In the genomic region with DNA sequence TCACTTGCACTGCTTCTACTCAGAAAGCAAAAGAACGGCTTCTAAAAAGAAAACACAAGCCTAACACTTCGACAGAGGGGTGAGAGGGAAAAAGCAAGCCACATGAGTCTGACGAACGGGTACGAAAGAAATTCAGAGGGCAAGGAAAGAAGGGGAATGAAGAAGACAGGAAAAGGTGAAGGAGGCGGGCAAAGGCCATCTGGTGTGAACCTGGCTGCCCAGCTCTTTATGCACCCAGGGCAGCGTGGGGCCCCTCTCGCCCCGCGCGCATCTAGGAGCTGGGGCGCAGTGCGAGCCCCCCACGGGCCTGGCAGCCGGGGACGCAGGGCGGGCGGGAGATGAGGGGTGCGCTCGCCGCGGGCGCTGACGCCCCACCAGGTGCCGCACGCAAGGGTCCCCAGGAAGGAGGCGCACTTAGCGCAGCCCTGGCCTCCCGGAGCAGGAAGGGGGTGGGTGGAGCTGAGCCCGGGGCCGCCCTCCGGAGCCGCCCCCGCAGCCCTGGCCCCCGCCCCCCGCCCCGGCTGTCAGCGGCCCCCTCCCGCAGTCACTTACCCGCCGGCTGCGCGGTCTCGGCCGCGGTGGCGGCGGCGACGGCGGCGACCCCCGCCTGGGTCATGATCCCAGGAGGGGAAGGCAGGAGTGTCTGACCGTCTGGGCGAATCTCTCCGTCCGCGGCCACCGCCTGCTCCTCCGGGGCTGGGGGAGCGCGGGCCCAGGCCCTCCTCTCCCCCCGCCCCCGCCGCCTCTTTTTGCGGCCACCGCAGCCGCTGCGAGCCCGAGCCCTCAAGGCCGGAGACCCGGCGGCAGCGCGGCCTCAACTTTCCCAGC, we compare ENCODE assay signal across 7 cellular contexts. TPM values are rescaled to one million over a fixed set of nuclear protein-coding genes. Genes with fewer than 3 reads are reported as not detected.
DNase-seq lines count a peak whose midpoint lies in the region; ATAC-seq and TF ChIP-seq lines count a peak whose summit lies in the region.

Gene USF3, minus strand, starts transcription at position 825 of the 828 bp plus-strand sequence. CDS start 21,764 bp downstream, outside the sequence.

- 0 to 1% methylated on average over 13 to 33 of the region's 75 CpGs for WGBS in body of pancreas, 2 donors
- 1% methylated on average over 27 of the region's 75 CpGs for WGBS in smooth muscle cell (ENCODE audit: low lambda C conversion rate)

- H3K4me1 ChIP-seq in body of pancreas (peaks cover 48% of the 10 kb centered on the region), smooth muscle cell (ENCODE audit: low read depth) (peaks cover 17% of the 10 kb centered on the region)

- H2AFZ ChIP-seq in smooth muscle cell (ENCODE audit: low read depth): peak within 1 kb of the TSS; percentile 95

- TF ChIP-seq CTCF in body of pancreas (IDR thresholded peaks at IDR 0.05) (no peak), smooth muscle cell (IDR thresholded peaks at IDR 0.05; ENCODE audit: borderline replicate concordance, insufficient read depth, poor library complexity, severe bottlenecking) (no peak)

- peaks cover 42% of the 10 kb centered on the region for H3K79me2 ChIP-seq in smooth muscle cell (ENCODE audit: low read depth)

- intact Hi-C loops in body of pancreas (cut with DNase I): no loop called here

- TF ChIP-seq POLR2A in GM18505 (IDR thresholded peaks at IDR 0.05; ENCODE audit: borderline replicate concordance, extremely low read depth, insufficient read depth, insufficient read length) (peak; percentile 72), body of pancreas (IDR thresholded peaks at IDR 0.05) (peak; percentile 53 to 74 (median 56))

- peak within 1 kb of the TSS; percentile 86 for H3K4me3 ChIP-seq in body of pancreas
- H3K4me3 ChIP-seq in smooth muscle cell: peak within 1 kb of the TSS; percentile 72

- no peaks in the 10 kb centered on the region for H3F3A ChIP-seq in smooth muscle cell (ENCODE audit: low read depth)

- H3K9me3 ChIP-seq in body of pancreas: no peaks in the 10 kb centered on the region
- no peaks in the 10 kb centered on the region for H3K9me3 ChIP-seq in smooth muscle cell (replicated peaks; ENCODE audit: low read depth)

- peak within 1 kb of the TSS; percentile 94 for H3K4me2 ChIP-seq in smooth muscle cell

- no peaks in the 10 kb centered on the region for H4K20me1 ChIP-seq in smooth muscle cell (ENCODE audit: low read depth)

- ATAC-seq in GM18505 (IDR thresholded peaks at IDR 0.05; ENCODE audit: unreplicated experiment) (peak; percentile 62), HG02610 (IDR thresholded peaks at IDR 0.05; ENCODE audit: unreplicated experiment) (peak; percentile 66), body of pancreas (peak; percentile 66)

- DNase-seq in NCI-H1105 (lab: John Stamatoyannopoulos, UW) (peak; percentile 61), UCSD-AML1 (lab: John Stamatoyannopoulos, UW; ENCODE audit: unreplicated experiment) (peak; percentile 81), body of pancreas (peak; percentile 77 to 84 (median 78)), iPS-NIHi11 (ENCODE audit: low spot score) (peak; percentile 93), smooth muscle cell (lab: John Stamatoyannopoulos, UW; ENCODE audit: unreplicated experiment) (peak; percentile 66)

- H3K27me3 ChIP-seq in body of pancreas (no peaks in the 10 kb centered on the region), smooth muscle cell (ENCODE audit: low read depth) (no peaks in the 10 kb centered on the region)

- H3K36me3 ChIP-seq in body of pancreas (replicated peaks in 1 of 2; ENCODE audit: insufficient read depth in 1 of 2, low read depth in 2 of 2): no peaks in the 10 kb centered on the region
- H3K36me3 ChIP-seq in smooth muscle cell (ENCODE audit: low read depth): no peaks in the 10 kb centered on the region

- H3K27ac ChIP-seq in body of pancreas: peak within 1 kb of the TSS; percentile 95 to 100 (median 99)
- peak within 1 kb of the TSS; percentile 90 for H3K27ac ChIP-seq in smooth muscle cell (ENCODE audit: low read depth)

- H3K9ac ChIP-seq in smooth muscle cell (ENCODE audit: low read depth): peak within 1 kb of the TSS; percentile 81

RNA-seq across cellular contexts. Expression of gene USF3, which starts in this region (rescaled TPM):
- 10 to 100 TPM; 10.5 to 13.2 TPM for total RNA-seq in body of pancreas
- 12.3 and 14.7 TPM in 2 replicates for total RNA-seq in smooth muscle cell
- 2.9 and 3.9 TPM in 2 replicates for polyA plus RNA-seq in smooth muscle cell

Comparison
In these comparisons a context has a peak if more than half of its experiments do, and no peak if none do; other contexts are left out.
1. Peak in every context shown above with its lines: DNase-seq, ATAC-seq, H3K4me3 ChIP-seq and H3K27ac ChIP-seq.